ENCODE assay signal across 22 cellular contexts in the genomic region with DNA sequence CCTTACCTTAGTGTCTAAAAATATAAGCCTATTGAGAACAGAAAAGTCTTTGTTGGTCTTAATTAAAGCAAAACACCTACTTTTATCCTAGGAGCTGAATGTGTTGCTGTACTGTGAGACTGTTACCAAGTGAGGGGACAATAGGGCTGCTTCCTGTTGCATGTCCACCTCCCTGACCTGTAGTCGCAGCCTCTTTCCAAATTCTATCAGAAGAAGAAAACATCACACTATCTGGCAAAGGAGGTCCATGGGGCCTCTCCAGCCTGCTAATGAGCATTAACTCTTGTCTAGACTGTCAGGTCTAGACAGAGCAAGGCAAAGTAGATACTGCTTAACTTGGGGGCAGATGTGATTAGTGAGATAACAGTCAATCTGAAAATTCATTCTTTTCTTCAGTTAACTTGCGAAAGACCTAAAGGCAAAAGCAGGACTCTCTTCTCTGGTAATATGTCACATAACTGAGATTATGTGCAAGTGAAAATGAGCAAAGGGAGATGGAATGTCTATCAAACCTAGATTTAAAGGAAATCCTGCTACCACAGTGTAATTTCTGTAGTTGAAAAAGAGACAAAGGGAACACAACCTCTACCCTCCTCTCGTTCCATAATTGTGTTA.
DNase-seq lines count a peak whose midpoint lies in the region; ATAC-seq and TF ChIP-seq lines count a peak whose summit lies in the region.
"Had no signal": no experiment of that assay in that cellular context is flagged by ENCODE, and none has a peak within 500 bp of the region (broad histone marks: within the 10 kb centered on the region; RNA-seq: fewer than 3 reads in every experiment).

No MANE protein-coding gene starts in this region.

- no peaks in the 10 kb centered on the region for H3K79me2 ChIP-seq in OCI-LY3 (ENCODE audit: low read length)

- H2AFZ ChIP-seq in OCI-LY3 (ENCODE audit: low read depth, low read length), result no peak overlapping the region

- H3K9ac ChIP-seq in OCI-LY3 (ENCODE audit: low read length), result no peak overlapping the region

- H3K27me3 ChIP-seq in OCI-LY3 (ENCODE audit: low read depth, low read length), result no peaks in the 10 kb centered on the region
- no peaks in the 10 kb centered on the region for H3K27me3 ChIP-seq in dorsolateral prefrontal cortex
- H3K27me3 ChIP-seq: testis had no signal

- intact Hi-C loops in dorsolateral prefrontal cortex (cut with DNase I), result no loop called here
- intact Hi-C loops in sciatic nerve (cut with DNase I), result no loop called here

- H4K20me1 ChIP-seq in OCI-LY3 (ENCODE audit: insufficient read depth, low read length), result no peaks in the 10 kb centered on the region

- H3K27ac ChIP-seq in OCI-LY3 (ENCODE audit: low read length) (no peak overlapping the region), dorsolateral prefrontal cortex (peak overlapping the region in 37 of 59 donors; percentile 3 to 65 (median 36))
- H3K27ac ChIP-seq: testis had no signal

- H3K4me2 ChIP-seq in OCI-LY3 (ENCODE audit: low read length), result peak overlapping the region; percentile 46

- no peaks in the 10 kb centered on the region for H3K36me3 ChIP-seq in OCI-LY3 (replicated peaks; ENCODE audit: low read depth, low read length)

- no peak for TF ChIP-seq CTCF in OCI-LY3 (IDR thresholded peaks at IDR 0.05; ENCODE audit: low read depth, low read length)
- no peak for TF ChIP-seq CTCF in dorsolateral prefrontal cortex (IDR thresholded peaks at IDR 0.05 in 54 of 56, conservative IDR thresholded peaks at IDR 0.05 in 2 of 56; ENCODE audit: low read depth in 1 of 56, partially characterized antibody in 56 of 56)

- no peak for ATAC-seq in sciatic nerve
- ATAC-seq: activated CD8-positive, alpha-beta memory T cell treated with anti-CD3 and anti-CD28 coated beads, Interleukin-2, amount 10 ng/mL, durations not matched to agents 7 days and 5 days; activated naive CD4-positive, alpha-beta T cell treated with anti-CD3 and anti-CD28 coated beads, Interleukin-2, amount 50 U/mL, for 72 hours; naive thymus-derived CD4-positive, alpha-beta T cell; PC-3; stimulated activated effector memory CD8-positive, alpha-beta T cell treated with anti-CD3 and anti-CD28 coated beads, Interleukin-12 subunit alpha, Interleukin-12 subunit beta, amount 100 ng/mL, for 72 hours had no signal

- DNase-seq in COR-L47 (lab: John Stamatoyannopoulos, UW), result peak; percentile 18
- no peak for DNase-seq in dorsolateral prefrontal cortex
- DNase-seq in midbrain (lab: John Stamatoyannopoulos, UW), result peak; percentile 16
- DNase-seq in NOMO-1 treated with dmso at 0.1 percent for 144 hours (lab: John Stamatoyannopoulos, UW; ENCODE audit: unreplicated experiment), result no peak
- DNase-seq in NCI-H2029 treated with DMSO at 0.1 percent for 48 hours (lab: John Stamatoyannopoulos, UW), result no peak
- DNase-seq in sciatic nerve (ENCODE audit: low spot score), result no peak
- DNase-seq in NCI-H524 (lab: John Stamatoyannopoulos, UW), result no peak
- DNase-seq: activated CD4-positive, alpha-beta T cell treated with anti-CD3 and anti-CD28 coated beads for 48 hours; activated CD8-positive, alpha-beta memory T cell treated with anti-CD3 and anti-CD28 coated beads, Interleukin-2, amount 10 ng/mL, durations not matched to agents 7 days and 5 days; CD4-positive, CD25-positive, alpha-beta regulatory T cell; DMS 273 treated with DMSO at 0.1 percent for 48 hours; GF-D8; hippocampal formation; naive thymus-derived CD4-positive, alpha-beta T cell; NCI-H1092 treated with DMSO at 0.1 percent for 48 hours; NCI-H526; SHP77 treated with DMSO at 0.1 percent for 48 hours; testis had no signal

- H3K9me3 ChIP-seq in OCI-LY3 (ENCODE audit: insufficient read depth, low read length), result no peaks in the 10 kb centered on the region
- H3K9me3 ChIP-seq: testis had no signal

- H3K4me3 ChIP-seq in OCI-LY3 (ENCODE audit: low read length) (no peak overlapping the region), dorsolateral prefrontal cortex (no peak overlapping the region)
- H3K4me3 ChIP-seq: testis had no signal

- H3K4me1 ChIP-seq in OCI-LY3 (ENCODE audit: low read length), result peaks cover 11% of the 10 kb centered on the region
- H3K4me1 ChIP-seq: testis had no signal

Comparison
In these comparisons a context has a peak if more than half of its experiments do, and no peak if none do; other contexts are left out.
1. DNase-seq: peak in COR-L47 (single experiment) and midbrain (single experiment); none in dorsolateral prefrontal cortex (0 of 10), NOMO-1 treated with dmso at 0.1 percent for 144 hours (single experiment), NCI-H2029 treated with DMSO at 0.1 percent for 48 hours (single experiment), sciatic nerve (single experiment) and NCI-H524 (0 of 2).